Comparison of ENCODE assay signal across 14 cellular contexts in genomic region chr7:134720091-134720935, GRCh38. TPM values are rescaled to one million over a fixed set of nuclear protein-coding genes. Genes with fewer than 3 reads are reported as not detected.
A peak's percentile ranks its signal among the peaks of the same experiment; 100 is the strongest.
DNase-seq lines count a peak whose midpoint lies in the region; FAIRE-seq and TF ChIP-seq lines count a peak whose summit lies in the region.
"Had no signal": no experiment of that assay in that cellular context is flagged by ENCODE, and none has a peak within 500 bp of the region (broad histone marks: within the 10 kb centered on the region; RNA-seq: fewer than 3 reads in every experiment).

No MANE protein-coding gene starts in this region.

- peak overlapping the region; percentile 75 for H3K27ac ChIP-seq in astrocyte (ENCODE audit: low read depth, low read length)

- H3K36me3 Mint-ChIP-seq in astrocyte (ENCODE audit: low read depth, unreplicated experiment), result peaks cover 8% of the 10 kb centered on the region
- no peaks in the 10 kb centered on the region for H3K36me3 Mint-ChIP-seq in glutamatergic neuron (ENCODE audit: unreplicated experiment)
- H3K36me3 Mint-ChIP-seq: activated CD8-positive, alpha-beta memory T cell treated with anti-CD3 and anti-CD28 coated beads, Interleukin-2, amount 10 ng/mL, durations not matched to agents 7 days and 5 days had no signal

- H3K9me3 Mint-ChIP-seq in astrocyte (ENCODE audit: unreplicated experiment) (no peaks in the 10 kb centered on the region), glutamatergic neuron (ENCODE audit: unreplicated experiment) (no peaks in the 10 kb centered on the region)
- H3K9me3 Mint-ChIP-seq: H9, T-cell had no signal

- peaks cover 17% of the 10 kb centered on the region for H3K4me1 ChIP-seq in astrocyte (ENCODE audit: insufficient read depth, low read length)

- no peak overlapping the region for H3K4me3 ChIP-seq in AG10803 (ENCODE audit: low read length)
- H3K4me3 ChIP-seq in astrocyte (ENCODE audit: insufficient read depth, low read depth, low read length), result no peak overlapping the region

- H3K27ac Mint-ChIP-seq in astrocyte (ENCODE audit: unreplicated experiment) (peak overlapping the region; percentile 84), glutamatergic neuron (ENCODE audit: unreplicated experiment) (peak overlapping the region; percentile 15)
- H3K27ac Mint-ChIP-seq: activated CD8-positive, alpha-beta memory T cell treated with anti-CD3 and anti-CD28 coated beads, Interleukin-2, amount 10 ng/mL, durations not matched to agents 7 days and 5 days; H9; T-cell had no signal

- H3K9ac ChIP-seq in astrocyte (ENCODE audit: low read length), result peak overlapping the region; percentile 61

- DNase-seq in AG10803 (ENCODE audit: low read depth) (peak; percentile 80), astrocyte (ENCODE audit: low read depth) (peak; percentile 77), glutamatergic neuron (no peak), pons (ENCODE audit: low spot score) (peak; percentile 58), GDM1 (lab: John Stamatoyannopoulos, UW) (no peak), ureter (ENCODE audit: low spot score) (no peak), cerebellum (ENCODE audit: low spot score) (no peak)
- DNase-seq in stimulated activated CD4-positive, alpha-beta T cell treated with anti-CD3 and anti-CD28 coated beads, Interleukin-4, amount 100 ng/mL, for 1 hour, result no peak
- DNase-seq: activated CD8-positive, alpha-beta memory T cell treated with anti-CD3 and anti-CD28 coated beads, Interleukin-2, amount 10 ng/mL, durations not matched to agents 7 days and 5 days; DND-41; H9; NCI-H774; T-cell had no signal

- no peak overlapping the region for H2AFZ ChIP-seq in astrocyte (ENCODE audit: low read depth, low read length)

- TF ChIP-seq CTCF in AG10803 (conservative IDR thresholded peaks at IDR 0.05; ENCODE audit: low read length), result no peak
- TF ChIP-seq CTCF in astrocyte (IDR thresholded peaks at IDR 0.05; ENCODE audit: insufficient read depth, low read depth, low read length), result no peak
- no peak for TF ChIP-seq CTCF in glutamatergic neuron (IDR thresholded peaks at IDR 0.05; ENCODE audit: partially characterized antibody, unreplicated experiment)

- H3K9me3 ChIP-seq in astrocyte (ENCODE audit: insufficient read depth, low read depth, low read length), result no peaks in the 10 kb centered on the region

- H3K27me3 Mint-ChIP-seq in astrocyte (ENCODE audit: low read depth, unreplicated experiment) (no peaks in the 10 kb centered on the region), glutamatergic neuron (ENCODE audit: unreplicated experiment) (no peaks in the 10 kb centered on the region)
- H3K27me3 Mint-ChIP-seq: activated CD8-positive, alpha-beta memory T cell treated with anti-CD3 and anti-CD28 coated beads, Interleukin-2, amount 10 ng/mL, durations not matched to agents 7 days and 5 days had no signal

- H3K4me3 Mint-ChIP-seq in astrocyte (ENCODE audit: unreplicated experiment) (no peak overlapping the region), glutamatergic neuron (ENCODE audit: unreplicated experiment) (no peak overlapping the region)
- H3K4me3 Mint-ChIP-seq: activated CD8-positive, alpha-beta memory T cell treated with anti-CD3 and anti-CD28 coated beads, Interleukin-2, amount 10 ng/mL, durations not matched to agents 7 days and 5 days; H9; T-cell had no signal

- H4K20me1 ChIP-seq in astrocyte (ENCODE audit: insufficient read depth, low read length), result no peaks in the 10 kb centered on the region

- H3K27me3 ChIP-seq in astrocyte (ENCODE audit: insufficient read depth, low read length), result no peaks in the 10 kb centered on the region

- H3K4me1 Mint-ChIP-seq in astrocyte (ENCODE audit: low read depth, unreplicated experiment) (peaks cover 31% of the 10 kb centered on the region), glutamatergic neuron (ENCODE audit: low read depth, unreplicated experiment) (no peaks in the 10 kb centered on the region)
- H3K4me1 Mint-ChIP-seq: activated CD8-positive, alpha-beta memory T cell treated with anti-CD3 and anti-CD28 coated beads, Interleukin-2, amount 10 ng/mL, durations not matched to agents 7 days and 5 days; H9; T-cell had no signal

- peak overlapping the region; percentile 42 for H3K4me2 ChIP-seq in astrocyte (ENCODE audit: low read length)

- peaks cover 5% of the 10 kb centered on the region for H3K79me2 ChIP-seq in astrocyte (ENCODE audit: insufficient read depth, low read length)

- no peak for FAIRE-seq in astrocyte (lab: Jason Lieb, UNC)
- FAIRE-seq: bronchial epithelial cell had no signal

- no peaks in the 10 kb centered on the region for H3K36me3 ChIP-seq in astrocyte (ENCODE audit: insufficient read depth, low read length)

RNA-seq across cellular contexts. Expression of gene CALD1, which starts 59.1 kb away (rescaled TPM):
- 1,834 and 1,872 TPM in 2 replicates for total RNA-seq in astrocyte
- total RNA-seq in glutamatergic neuron (ENCODE audit: unreplicated experiment), result 61.8 TPM
- total RNA-seq in ureter, result 389 TPM
- 41.8 TPM for total RNA-seq in cerebellum

Comparison
In these comparisons a context has a peak if more than half of its experiments do, and no peak if none do; other contexts are left out.
1. DNase-seq: peak in AG10803 (single experiment), astrocyte (single experiment) and pons (single experiment); none in glutamatergic neuron (single experiment), GDM1 (single experiment), ureter (single experiment), stimulated activated CD4-positive, alpha-beta T cell treated with anti-CD3 and anti-CD28 coated beads, Interleukin-4, amount 100 ng/mL, for 1 hour (single experiment) and cerebellum (single experiment).